Comparison of ENCODE assay signal across 8 cellular contexts in the genomic region with DNA sequence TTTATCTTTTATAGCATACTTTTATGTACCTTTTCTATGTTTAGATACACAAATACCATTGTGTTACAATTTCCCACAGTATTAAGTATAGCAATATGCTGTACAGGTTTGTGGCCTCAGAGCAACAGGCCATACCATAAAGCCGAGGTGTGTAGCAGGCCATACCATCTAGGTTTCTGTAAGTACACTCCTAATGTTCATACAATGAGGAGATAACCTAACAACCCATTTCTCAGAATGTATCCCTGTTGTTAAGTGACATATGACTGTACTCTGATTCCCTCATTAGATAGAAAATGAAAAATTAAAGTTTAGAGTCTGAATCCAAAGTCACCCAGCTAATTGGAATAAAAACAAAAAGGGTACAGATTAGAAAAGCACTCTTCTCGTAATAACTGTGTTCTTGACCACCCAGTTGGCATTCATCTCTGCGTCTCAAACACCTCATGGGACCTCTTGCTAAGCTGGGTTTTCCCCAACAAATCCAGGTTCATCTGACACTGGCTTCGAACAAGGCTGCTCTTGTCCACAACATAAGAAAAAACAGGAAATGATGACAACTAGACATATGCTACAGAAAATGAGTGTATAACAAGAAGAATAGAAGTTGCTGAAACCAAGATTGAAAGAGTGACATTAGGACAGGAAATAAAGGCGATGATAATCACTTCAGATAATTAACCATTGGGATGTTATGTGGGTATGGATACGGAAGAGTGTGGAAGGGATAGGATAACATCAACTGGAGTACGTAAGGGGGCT. TPM values are rescaled to one million over a fixed set of nuclear protein-coding genes. Genes with fewer than 3 reads are reported as not detected.
DNase-seq lines count a peak whose midpoint lies in the region; ATAC-seq, FAIRE-seq and TF ChIP-seq lines count a peak whose summit lies in the region.
"Had no signal": no experiment of that assay in that cellular context is flagged by ENCODE, and none has a peak within 500 bp of the region (broad histone marks: within the 10 kb centered on the region; RNA-seq: fewer than 3 reads in every experiment).

No MANE protein-coding gene starts in this region.

- H3K4me3 ChIP-seq in HFF-Myc (replicated peaks; ENCODE audit: low read depth, low read length) (peak overlapping the region; percentile 91), gastroesophageal sphincter (peak overlapping the region; percentile 68 to 95), small intestine (ENCODE audit: low read depth in 1 of 2, low read length in 2 of 2) (peak overlapping the region in 1 of 2 donors; percentile 68)

- no peak for DNase-seq in HFF-Myc (ENCODE audit: extremely low read depth, low read depth)
- no peak for DNase-seq in stimulated activated naive CD8-positive, alpha-beta T cell treated with anti-CD3 and anti-CD28 coated beads, Interleukin-15, Interleukin-2, amounts not matched to agents 100 U/mL and 50 U/mL, for 24 hours
- no peak for DNase-seq in germinal center (ENCODE audit: low spot score)
- DNase-seq in small intestine: no peak
- DNase-seq in amygdala (lab: John Stamatoyannopoulos, UW): no peak

- H3K9me3 ChIP-seq in gastroesophageal sphincter: no peaks in the 10 kb centered on the region
- no peaks in the 10 kb centered on the region for H3K9me3 ChIP-seq in small intestine (ENCODE audit: control insufficient read depth, low read depth)

- TF ChIP-seq CTCF in HFF-Myc (IDR thresholded peaks at IDR 0.05; ENCODE audit: low read depth, low read length, missing control alignments): no peak
- no peak for TF ChIP-seq CTCF in VCaP (conservative IDR thresholded peaks at IDR 0.05)
- TF ChIP-seq CTCF in gastroesophageal sphincter (IDR thresholded peaks at IDR 0.05): no peak

- peak overlapping the region; percentile 79; the same call in 1 of the 2 replicates for H3K27ac ChIP-seq in VCaP
- H3K27ac ChIP-seq in gastroesophageal sphincter: peak overlapping the region in 3 of 4 donors; percentile 89 to 91 (median 91)
- no peak overlapping the region for H3K27ac ChIP-seq in small intestine (ENCODE audit: low read depth in 1 of 2, low read length in 1 of 2)

- peaks cover 4 to 34% (median 8%) of the 10 kb centered on the region in 3 donors for H3K4me1 ChIP-seq in gastroesophageal sphincter
- H3K4me1 ChIP-seq in small intestine (ENCODE audit: control insufficient read depth in 2 of 2, insufficient read depth in 1 of 2, low read depth in 1 of 2, low read length in 1 of 2): peaks cover 0 to 2% of the 10 kb centered on the region in 2 donors

- no peak for ATAC-seq in gastroesophageal sphincter
- ATAC-seq in stimulated activated naive CD8-positive, alpha-beta T cell treated with anti-CD3 and anti-CD28 coated beads, Interleukin-15, Interleukin-2, amounts not matched to agents 100 U/mL and 50 U/mL, for 24 hours: peak; percentile 55

- no peaks in the 10 kb centered on the region for H3K27me3 ChIP-seq in gastroesophageal sphincter
- H3K27me3 ChIP-seq in small intestine (ENCODE audit: control insufficient read depth in 2 of 2, insufficient read depth in 2 of 2, low read length in 2 of 2): no peaks in the 10 kb centered on the region

- no peak for TF ChIP-seq EP300 in gastroesophageal sphincter (IDR thresholded peaks at IDR 0.05)

- H3K36me3 ChIP-seq in gastroesophageal sphincter (peaks cover 0 to 47% of the 10 kb centered on the region in 2 donors), small intestine (ENCODE audit: control insufficient read depth in 2 of 2, insufficient read depth in 2 of 2, low read length in 2 of 2) (peaks cover 2 to 11% of the 10 kb centered on the region in 2 donors)

- no peak for FAIRE-seq in small intestine (lab: Jason Lieb, UNC)
- FAIRE-seq: frontal cortex had no signal

- WGBS in gastroesophageal sphincter (ENCODE audit: low coverage in 1 of 2), 2 donors: 42 to 65% methylated on average over 5 to 7 of the region's 7 CpGs
- 44 to 52% (median 47%) methylated on average over 7 of the region's 7 CpGs for WGBS in small intestine, 3 donors

- no peak for TF ChIP-seq POLR2A in gastroesophageal sphincter (IDR thresholded peaks at IDR 0.05)

RNA-seq across cellular contexts. Expression of gene NDUFB8, which starts 1.4 kb away (rescaled TPM):
- 100 to 1,000 TPM; 268 to 317 (median 283) TPM for total RNA-seq in gastroesophageal sphincter
- 100 to 1,000 TPM; 386 to 484 (median 425) TPM for polyA plus RNA-seq in small intestine

RNA-seq across cellular contexts. Expression of gene HIF1AN, which starts 7.4 kb away (rescaled TPM):
- 10 to 100 TPM in 3 of 4 donors, 1 to 10 TPM in 1; 9.0 to 20.3 (median 15.7) TPM for total RNA-seq in gastroesophageal sphincter
- polyA plus RNA-seq in small intestine: 1 to 10 TPM; 4.2 to 7.7 (median 4.9) TPM

RNA-seq across cellular contexts. Expression of gene SEC31B, which starts 8.6 kb away (rescaled TPM):
- total RNA-seq in gastroesophageal sphincter: 10 to 100 TPM in 1 of 4 donors, 1 to 10 TPM in 3; 1.1 to 10.7 (median 6.3) TPM
- 10 to 100 TPM in 1 of 3 donors, 1 to 10 TPM in 2; 4.4 to 18.6 (median 8.9) TPM for polyA plus RNA-seq in small intestine

Comparison
In these comparisons a context has a peak if more than half of its experiments do, and no peak if none do; other contexts are left out.
1. H3K27ac ChIP-seq: peak in VCaP (single experiment) and gastroesophageal sphincter (3 of 4); none in small intestine (0 of 2).